1 cellular context compared by ENCODE assay signal in genomic region chr10:99781734-99782429, GRCh38.
TF ChIP-seq lines count a peak whose summit lies in the region.

No MANE protein-coding gene starts in this region.

TF ChIP-seq in HEK293, 187 proteins besides CTCF, POLR2A, EP300 and RAD21 (continued from another document):
- no peak for TF ChIP-seq ZNF518A (tag by site-specific recombination; conservative IDR thresholded peaks at IDR 0.05; ENCODE audit: low read depth)
- TF ChIP-seq ZNF121 (tag by site-specific recombination; IDR thresholded peaks at IDR 0.05) = peak; percentile 69
